23 cellular contexts compared by ENCODE assay signal in genomic region chr2:204849887-204850286, GRCh38.
DNase-seq lines count a peak whose midpoint lies in the region; ATAC-seq lines count a peak whose summit lies in the region.
"Had no signal": no experiment of that assay in that cellular context is flagged by ENCODE, and none has a peak within 500 bp of the region (broad histone marks: within the 10 kb centered on the region; RNA-seq: fewer than 3 reads in every experiment).

No MANE protein-coding gene starts in this region.

- no peaks in the 10 kb centered on the region for H3K9me3 ChIP-seq in trophoblast cell (ENCODE audit: insufficient read depth, low read depth, low read length)
- H3K9me3 ChIP-seq: right lobe of liver, uterus had no signal

- no peak overlapping the region for H3K27ac ChIP-seq in trophoblast cell (ENCODE audit: low read depth, low read length)
- H3K27ac ChIP-seq: C4-2B, right lobe of liver, uterus had no signal

- no peak overlapping the region for H3K14ac ChIP-seq in trophoblast cell (ENCODE audit: low read length)

- no peak overlapping the region for H4K91ac ChIP-seq in trophoblast cell (ENCODE audit: low read depth, low read length)

- no peak overlapping the region for H2AFZ ChIP-seq in trophoblast cell (ENCODE audit: insufficient read depth, low read length, poor library complexity)

- DNase-seq in DMS153 (lab: John Stamatoyannopoulos, UW) (peak; percentile 62), LoVo (ENCODE audit: low spot score) (peak; percentile 15), NCI-H69 (lab: John Stamatoyannopoulos, UW) (peak; percentile 37), cortex of kidney (lab: John Stamatoyannopoulos, UW) (no peak), HuH-7.5 (ENCODE audit: low spot score) (no peak), trophoblast cell (no peak)
- no peak for DNase-seq in stimulated activated CD4-positive, alpha-beta T cell treated with anti-CD3 and anti-CD28 coated beads, Interleukin-15, amount 100 ng/mL, for 24 hours
- DNase-seq: ACHN; activated CD4-positive, alpha-beta T cell treated with anti-CD3 and anti-CD28 coated beads for 48 hours; activated CD8-positive, alpha-beta memory T cell treated with anti-CD3 and anti-CD28 coated beads, Interleukin-2, amount 10 ng/mL, durations not matched to agents 7 days and 5 days; cerebellar nuclear complex; effector CD8-positive, alpha-beta T cell; GOT3; Kasumi-1; left cardiac atrium; naive thymus-derived CD4-positive, alpha-beta T cell; NCI-H1092 treated with DMSO at 0.1 percent for 48 hours; right lobe of liver; Right ventricle myocardium superior; substantia nigra; uterus had no signal

- H4K8ac ChIP-seq in trophoblast cell (ENCODE audit: low read depth, low read length), result no peak overlapping the region

- no peak overlapping the region for H3K18ac ChIP-seq in trophoblast cell (ENCODE audit: low read length)

- ATAC-seq in esophagus mucosa, result peak; percentile 96
- ATAC-seq: activated CD8-positive, alpha-beta memory T cell treated with anti-CD3 and anti-CD28 coated beads, Interleukin-2, amount 10 ng/mL, durations not matched to agents 7 days and 5 days; left cardiac atrium; naive thymus-derived CD4-positive, alpha-beta T cell; right lobe of liver had no signal

- no peak overlapping the region for H3K4me3 ChIP-seq in trophoblast cell (ENCODE audit: low read depth, low read length)
- H3K4me3 ChIP-seq: right lobe of liver, uterus had no signal

- H3K4me1 ChIP-seq in trophoblast cell (ENCODE audit: control insufficient read depth in 1 of 2, insufficient read depth in 2 of 2, low read length in 2 of 2), result no peaks in the 10 kb centered on the region
- H3K4me1 ChIP-seq: right lobe of liver, uterus had no signal

- no peak overlapping the region for H4K12ac ChIP-seq in trophoblast cell (ENCODE audit: low read depth, low read length)

- WGBS in trophoblast cell (ENCODE audit: extremely low coverage, insufficient coverage, insufficient read length), result no CpG with 5 or more reads among the region's 3 CpGs

- no peaks in the 10 kb centered on the region for H3K79me1 ChIP-seq in trophoblast cell (ENCODE audit: low read length)

- H3K36me3 ChIP-seq in trophoblast cell (ENCODE audit: control insufficient read depth in 1 of 2, insufficient read depth in 2 of 2, low read length in 2 of 2), result no peaks in the 10 kb centered on the region
- H3K36me3 ChIP-seq: right lobe of liver, uterus had no signal

- no peak overlapping the region for H2BK5ac ChIP-seq in trophoblast cell (ENCODE audit: low read depth, low read length, poor library complexity)

- no peak overlapping the region for H2AK5ac ChIP-seq in trophoblast cell (ENCODE audit: low read length)

- no peak overlapping the region for H3K4me2 ChIP-seq in trophoblast cell (ENCODE audit: low read length)

- no peak overlapping the region for H2BK12ac ChIP-seq in trophoblast cell (ENCODE audit: low read length)

- no peak overlapping the region for H3K4ac ChIP-seq in trophoblast cell (ENCODE audit: low read depth, low read length)

- H2BK120ac ChIP-seq in trophoblast cell (ENCODE audit: insufficient read depth, low read length, poor library complexity), result no peak overlapping the region

- H3K79me2 ChIP-seq in trophoblast cell (ENCODE audit: control insufficient read depth, insufficient read depth, low read length, poor library complexity), result no peaks in the 10 kb centered on the region

- no peaks in the 10 kb centered on the region for H3K27me3 ChIP-seq in trophoblast cell (ENCODE audit: insufficient read depth, low read length)
- H3K27me3 ChIP-seq: right lobe of liver, uterus had no signal

- no peak overlapping the region for H3K9ac ChIP-seq in trophoblast cell (ENCODE audit: low read length)

- H3K23ac ChIP-seq in trophoblast cell (ENCODE audit: low read length), result no peak overlapping the region

Comparison
In these comparisons a context has a peak if more than half of its experiments do, and no peak if none do; other contexts are left out.
1. DNase-seq: peak in DMS153 (single experiment), LoVo (single experiment) and NCI-H69 (single experiment); none in cortex of kidney (single experiment), HuH-7.5 (single experiment), stimulated activated CD4-positive, alpha-beta T cell treated with anti-CD3 and anti-CD28 coated beads, Interleukin-15, amount 100 ng/mL, for 24 hours (single experiment) and trophoblast cell (0 of 2).